ENCODE assay signal across 20 cellular contexts in genomic region chr20:60787264-60787663, GRCh38.
DNase-seq lines count a peak whose midpoint lies in the region; ATAC-seq, FAIRE-seq and TF ChIP-seq lines count a peak whose summit lies in the region.
"Had no signal": no experiment of that assay in that cellular context is flagged by ENCODE, and none has a peak within 500 bp of the region (broad histone marks: within the 10 kb centered on the region; RNA-seq: fewer than 3 reads in every experiment).

No MANE protein-coding gene starts in this region.

- H3K36me3 Mint-ChIP-seq in astrocyte (ENCODE audit: low read depth, unreplicated experiment) (no peaks in the 10 kb centered on the region), progenitor cell of endocrine pancreas (ENCODE audit: insufficient read depth) (no peaks in the 10 kb centered on the region)
- H3K36me3 Mint-ChIP-seq: CD8-positive, alpha-beta T cell; IgD-negative memory B cell had no signal

- no peaks in the 10 kb centered on the region for H4K20me1 ChIP-seq in astrocyte (ENCODE audit: insufficient read depth, low read length)
- H4K20me1 ChIP-seq: BLaER1 treated with 17β-estradiol and CSF1 and Interleukin-3, amounts not matched to agents 10 nM and 100 nM had no signal

- no peak overlapping the region for H3K4me3 ChIP-seq in astrocyte (ENCODE audit: insufficient read depth, low read depth, low read length)
- H3K4me3 ChIP-seq: BLaER1 treated with 17β-estradiol and CSF1 and Interleukin-3, amounts not matched to agents 10 nM and 100 nM had no signal

- H3K9ac ChIP-seq in astrocyte (ENCODE audit: low read length): no peak overlapping the region
- H3K9ac ChIP-seq: BLaER1 treated with 17β-estradiol and CSF1 and Interleukin-3, amounts not matched to agents 10 nM and 100 nM had no signal

- no peak overlapping the region for H3K4me2 ChIP-seq in astrocyte (ENCODE audit: low read length)
- H3K4me2 ChIP-seq: BLaER1 treated with 17β-estradiol and CSF1 and Interleukin-3, amounts not matched to agents 10 nM and 100 nM had no signal

- H2AFZ ChIP-seq in astrocyte (ENCODE audit: low read depth, low read length): no peak overlapping the region

- H3K36me3 ChIP-seq in astrocyte (ENCODE audit: insufficient read depth, low read length): no peaks in the 10 kb centered on the region
- H3K36me3 ChIP-seq: BLaER1 treated with 17β-estradiol and CSF1 and Interleukin-3, amounts not matched to agents 10 nM and 100 nM had no signal

- TF ChIP-seq CTCF in astrocyte (IDR thresholded peaks at IDR 0.05; ENCODE audit: insufficient read depth, low read depth, low read length): no peak
- no peak for TF ChIP-seq CTCF in progenitor cell of endocrine pancreas (IDR thresholded peaks at IDR 0.05; ENCODE audit: unreplicated experiment)

- H3K4me1 Mint-ChIP-seq in astrocyte (ENCODE audit: low read depth, unreplicated experiment) (peaks cover 3% of the 10 kb centered on the region), progenitor cell of endocrine pancreas (ENCODE audit: low read depth) (peaks cover 5% of the 10 kb centered on the region)
- H3K4me1 Mint-ChIP-seq: B cell, IgD-negative memory B cell had no signal

- ATAC-seq in HG03097 (IDR thresholded peaks at IDR 0.05; ENCODE audit: low FRiP score, unreplicated experiment): no peak
- ATAC-seq: CD8-positive, alpha-beta T cell; HepG2 had no signal

- H3K79me2 ChIP-seq in astrocyte (ENCODE audit: insufficient read depth, low read length): no peaks in the 10 kb centered on the region

- peak; percentile 39 for DNase-seq in Daoy (ENCODE audit: low read depth)
- DNase-seq in astrocyte (ENCODE audit: low read depth): peak; percentile 4
- DNase-seq in left kidney (ENCODE audit: low read depth, low spot score): peak; percentile 47
- no peak for DNase-seq in germinal center (ENCODE audit: low spot score)
- DNase-seq in progenitor cell of endocrine pancreas (ENCODE audit: low spot score, unreplicated experiment): no peak
- no peak for DNase-seq in stimulated activated naive CD4-positive, alpha-beta T cell treated with Interleukin-2 at 50 U/mL for 16 hours (lab: John Stamatoyannopoulos, UW)
- DNase-seq: 8988T; Calu3; CD8-positive, alpha-beta T cell; DMS79 treated with DMSO at 0.1 percent for 48 hours; EL; H9 had no signal

- H3K27me3 Mint-ChIP-seq in astrocyte (ENCODE audit: low read depth, unreplicated experiment): peaks cover 29% of the 10 kb centered on the region
- H3K27me3 Mint-ChIP-seq in progenitor cell of endocrine pancreas: peaks cover 57% of the 10 kb centered on the region
- H3K27me3 Mint-ChIP-seq: B cell, IgD-negative memory B cell had no signal

- no peaks in the 10 kb centered on the region for H3K9me3 ChIP-seq in astrocyte (ENCODE audit: insufficient read depth, low read depth, low read length)

- no peak for FAIRE-seq in astrocyte (lab: Jason Lieb, UNC)
- FAIRE-seq: GM12891, GM19239, H1, HepG2 had no signal

- no peak overlapping the region for H3K4me3 Mint-ChIP-seq in astrocyte (ENCODE audit: unreplicated experiment)
- no peak overlapping the region for H3K4me3 Mint-ChIP-seq in progenitor cell of endocrine pancreas (ENCODE audit: low read depth)
- H3K4me3 Mint-ChIP-seq: B cell; CD8-positive, alpha-beta T cell; H9; IgD-negative memory B cell had no signal

- H3K27ac ChIP-seq in astrocyte (ENCODE audit: low read depth, low read length): no peak overlapping the region
- H3K27ac ChIP-seq: BLaER1 treated with 17β-estradiol and CSF1 and Interleukin-3, amounts not matched to agents 10 nM and 100 nM had no signal

- H3K9me3 Mint-ChIP-seq in astrocyte (ENCODE audit: unreplicated experiment) (peaks cover 3% of the 10 kb centered on the region), progenitor cell of endocrine pancreas (ENCODE audit: low read depth) (no peaks in the 10 kb centered on the region)
- H3K9me3 Mint-ChIP-seq: CD8-positive, alpha-beta T cell had no signal

- no peaks in the 10 kb centered on the region for H3K4me1 ChIP-seq in astrocyte (ENCODE audit: insufficient read depth, low read length)

- no peaks in the 10 kb centered on the region for H3K27me3 ChIP-seq in astrocyte (ENCODE audit: insufficient read depth, low read length)
- H3K27me3 ChIP-seq: BLaER1 treated with 17β-estradiol and CSF1 and Interleukin-3, amounts not matched to agents 10 nM and 100 nM had no signal

- H3K27ac Mint-ChIP-seq in astrocyte (ENCODE audit: unreplicated experiment): no peak overlapping the region
- no peak overlapping the region for H3K27ac Mint-ChIP-seq in progenitor cell of endocrine pancreas
- H3K27ac Mint-ChIP-seq: B cell; CD8-positive, alpha-beta T cell; H9; IgD-negative memory B cell had no signal

Comparison
In these comparisons a context has a peak if more than half of its experiments do, and no peak if none do; other contexts are left out.
1. DNase-seq: peak in Daoy (single experiment), astrocyte (single experiment) and left kidney (single experiment); none in germinal center (single experiment), progenitor cell of endocrine pancreas (single experiment) and stimulated activated naive CD4-positive, alpha-beta T cell treated with Interleukin-2 at 50 U/mL for 16 hours (single experiment).